ENCODE assay signal across 8 cellular contexts in the genomic region with DNA sequence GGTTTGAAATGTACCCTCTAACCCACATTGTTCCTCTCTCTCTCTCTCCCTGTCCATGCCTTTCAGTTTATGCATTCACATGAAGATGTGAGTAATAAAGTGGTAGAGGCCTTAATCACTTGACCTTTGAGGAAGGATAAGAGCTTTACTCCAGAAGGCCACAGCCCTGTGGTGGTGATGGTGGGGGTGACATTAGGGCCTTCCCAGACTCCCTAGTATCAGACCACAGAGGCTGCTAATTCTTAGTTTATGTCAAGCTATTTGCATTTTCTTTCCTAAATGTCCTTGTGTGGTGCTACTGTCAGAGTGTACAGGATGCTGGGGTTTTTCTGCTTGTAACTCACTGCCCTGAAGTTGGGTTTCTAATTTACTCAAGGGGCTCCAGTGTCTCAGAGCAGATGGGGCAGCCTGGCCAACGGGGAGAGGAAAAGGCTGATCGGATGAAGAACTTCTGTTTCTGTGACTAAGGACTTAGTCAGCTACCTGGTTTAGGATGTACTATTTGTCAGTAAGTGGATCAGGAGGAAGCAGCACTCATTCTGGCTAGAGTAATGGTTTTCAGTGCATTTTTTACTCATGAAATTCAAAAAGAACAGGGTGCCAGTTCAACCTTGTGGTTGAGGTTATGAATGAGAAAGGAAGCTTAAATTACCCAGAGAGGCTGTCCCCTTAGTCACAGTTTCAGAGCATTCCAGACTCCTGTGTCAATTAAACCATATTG.
DNase-seq lines count a peak whose midpoint lies in the region; ATAC-seq and TF ChIP-seq lines count a peak whose summit lies in the region.

No MANE protein-coding gene starts in this region.

- H3K4me2 ChIP-seq in smooth muscle cell: peak overlapping the region; percentile 26

- TF ChIP-seq CTCF in smooth muscle cell (IDR thresholded peaks at IDR 0.05; ENCODE audit: borderline replicate concordance, insufficient read depth, poor library complexity, severe bottlenecking) (no peak), endothelial cell (IDR thresholded peaks at IDR 0.05; ENCODE audit: unreplicated experiment) (no peak)

- H3K4me1 ChIP-seq in smooth muscle cell (ENCODE audit: low read depth): no peaks in the 10 kb centered on the region

- H3K27me3 ChIP-seq in smooth muscle cell (ENCODE audit: low read depth): no peaks in the 10 kb centered on the region

- no peaks in the 10 kb centered on the region for H3F3A ChIP-seq in smooth muscle cell (ENCODE audit: low read depth)

- intact Hi-C loops in activated T-helper 2 cell treated with anti-CD3 and anti-CD28 coated beads, Interferon-gamma antibody, Interleukin-2, Interleukin-4, amounts not matched to agents 10 μg/mL and 5 μg/mL and 100 μg/mL, durations not matched to agents 14 hours and 24 hours and 36 hours (cut with micrococcal nuclease): loop anchor here (1.0 to 10.0 kb wide), 10 partner anchors 10 to 611 kb away; no protein-coding TSS in a partner anchor

- no peaks in the 10 kb centered on the region for H3K27me3 Mint-ChIP-seq in activated T-helper 2 cell treated with anti-CD3 and anti-CD28 coated beads, Interferon-gamma antibody, Interleukin-2, Interleukin-4, amounts not matched to agents 10 μg/mL and 5 μg/mL and 100 μg/mL, durations not matched to agents 14 hours and 24 hours and 36 hours (ENCODE audit: low read depth)
- H3K27me3 Mint-ChIP-seq in endothelial cell (ENCODE audit: unreplicated experiment): no peaks in the 10 kb centered on the region

- no peaks in the 10 kb centered on the region for H4K20me1 ChIP-seq in smooth muscle cell (ENCODE audit: low read depth)

- no peak overlapping the region for H3K4me3 ChIP-seq in smooth muscle cell

- H3K4me3 Mint-ChIP-seq in activated T-helper 2 cell treated with anti-CD3 and anti-CD28 coated beads, Interferon-gamma antibody, Interleukin-2, Interleukin-4, amounts not matched to agents 10 μg/mL and 5 μg/mL and 100 μg/mL, durations not matched to agents 14 hours and 24 hours and 36 hours (ENCODE audit: low read depth): no peak overlapping the region
- H3K4me3 Mint-ChIP-seq in endothelial cell (ENCODE audit: unreplicated experiment): no peak overlapping the region

- H3K27ac Mint-ChIP-seq in activated T-helper 2 cell treated with anti-CD3 and anti-CD28 coated beads, Interferon-gamma antibody, Interleukin-2, Interleukin-4, amounts not matched to agents 10 μg/mL and 5 μg/mL and 100 μg/mL, durations not matched to agents 14 hours and 24 hours and 36 hours: peak overlapping the region; percentile 87
- no peak overlapping the region for H3K27ac Mint-ChIP-seq in endothelial cell (ENCODE audit: unreplicated experiment)

- H3K36me3 ChIP-seq in smooth muscle cell (ENCODE audit: low read depth): no peaks in the 10 kb centered on the region

- no peaks in the 10 kb centered on the region for H3K79me2 ChIP-seq in smooth muscle cell (ENCODE audit: low read depth)

- H2AFZ ChIP-seq in smooth muscle cell (ENCODE audit: low read depth): no peak overlapping the region

- H3K4me1 Mint-ChIP-seq in activated T-helper 2 cell treated with anti-CD3 and anti-CD28 coated beads, Interferon-gamma antibody, Interleukin-2, Interleukin-4, amounts not matched to agents 10 μg/mL and 5 μg/mL and 100 μg/mL, durations not matched to agents 14 hours and 24 hours and 36 hours (ENCODE audit: low read depth): peaks cover 44% of the 10 kb centered on the region
- no peaks in the 10 kb centered on the region for H3K4me1 Mint-ChIP-seq in endothelial cell (ENCODE audit: unreplicated experiment)

- WGBS in smooth muscle cell (ENCODE audit: low lambda C conversion rate): 48% methylated on average over 2 of the region's 2 CpGs

- ATAC-seq in GM19468 (IDR thresholded peaks at IDR 0.05; ENCODE audit: extremely low read depth, unreplicated experiment): peak; percentile 29
- peak; percentile 78 for ATAC-seq in HG03521 (IDR thresholded peaks at IDR 0.05; ENCODE audit: unreplicated experiment)

- DNase-seq in AG20443 (ENCODE audit: low spot score): peak; percentile 42
- peak; percentile 12 for DNase-seq in activated T-helper 2 cell treated with anti-CD3 and anti-CD28 coated beads, Interferon-gamma antibody, Interleukin-2, Interleukin-4, amounts not matched to agents 10 μg/mL and 5 μg/mL and 100 μg/mL, durations not matched to agents 14 hours and 24 hours and 36 hours (ENCODE audit: low spot score)
- no peak for DNase-seq in smooth muscle cell (lab: John Stamatoyannopoulos, UW; ENCODE audit: unreplicated experiment)
- no peak for DNase-seq in endothelial cell (ENCODE audit: low spot score)
- no peak for DNase-seq in GM19240 (ENCODE audit: insufficient read length, low spot score)
- no peak for DNase-seq in GM19238 (ENCODE audit: insufficient read length, low spot score)

- peak overlapping the region; percentile 57 for H3K9ac ChIP-seq in smooth muscle cell (ENCODE audit: low read depth)

- no peaks in the 10 kb centered on the region for H3K36me3 Mint-ChIP-seq in activated T-helper 2 cell treated with anti-CD3 and anti-CD28 coated beads, Interferon-gamma antibody, Interleukin-2, Interleukin-4, amounts not matched to agents 10 μg/mL and 5 μg/mL and 100 μg/mL, durations not matched to agents 14 hours and 24 hours and 36 hours (ENCODE audit: low read depth)
- H3K36me3 Mint-ChIP-seq in endothelial cell (ENCODE audit: low read depth, unreplicated experiment): no peaks in the 10 kb centered on the region

- peak overlapping the region; percentile 90 for H3K27ac ChIP-seq in smooth muscle cell (ENCODE audit: low read depth)

- no peaks in the 10 kb centered on the region for H3K9me3 ChIP-seq in smooth muscle cell (replicated peaks; ENCODE audit: low read depth)

- peaks cover 10% of the 10 kb centered on the region for H3K9me3 Mint-ChIP-seq in activated T-helper 2 cell treated with anti-CD3 and anti-CD28 coated beads, Interferon-gamma antibody, Interleukin-2, Interleukin-4, amounts not matched to agents 10 μg/mL and 5 μg/mL and 100 μg/mL, durations not matched to agents 14 hours and 24 hours and 36 hours
- no peaks in the 10 kb centered on the region for H3K9me3 Mint-ChIP-seq in endothelial cell (ENCODE audit: unreplicated experiment)

Comparison
In these comparisons a context has a peak if more than half of its experiments do, and no peak if none do; other contexts are left out.
1. DNase-seq: peak in AG20443 (single experiment) and activated T-helper 2 cell treated with anti-CD3 and anti-CD28 coated beads, Interferon-gamma antibody, Interleukin-2, Interleukin-4, amounts not matched to agents 10 μg/mL and 5 μg/mL and 100 μg/mL, durations not matched to agents 14 hours and 24 hours and 36 hours (single experiment); none in smooth muscle cell (single experiment), endothelial cell (single experiment), GM19240 (single experiment) and GM19238 (single experiment).